Comparison of ENCODE assay signal across 8 cellular contexts in the genomic region with DNA sequence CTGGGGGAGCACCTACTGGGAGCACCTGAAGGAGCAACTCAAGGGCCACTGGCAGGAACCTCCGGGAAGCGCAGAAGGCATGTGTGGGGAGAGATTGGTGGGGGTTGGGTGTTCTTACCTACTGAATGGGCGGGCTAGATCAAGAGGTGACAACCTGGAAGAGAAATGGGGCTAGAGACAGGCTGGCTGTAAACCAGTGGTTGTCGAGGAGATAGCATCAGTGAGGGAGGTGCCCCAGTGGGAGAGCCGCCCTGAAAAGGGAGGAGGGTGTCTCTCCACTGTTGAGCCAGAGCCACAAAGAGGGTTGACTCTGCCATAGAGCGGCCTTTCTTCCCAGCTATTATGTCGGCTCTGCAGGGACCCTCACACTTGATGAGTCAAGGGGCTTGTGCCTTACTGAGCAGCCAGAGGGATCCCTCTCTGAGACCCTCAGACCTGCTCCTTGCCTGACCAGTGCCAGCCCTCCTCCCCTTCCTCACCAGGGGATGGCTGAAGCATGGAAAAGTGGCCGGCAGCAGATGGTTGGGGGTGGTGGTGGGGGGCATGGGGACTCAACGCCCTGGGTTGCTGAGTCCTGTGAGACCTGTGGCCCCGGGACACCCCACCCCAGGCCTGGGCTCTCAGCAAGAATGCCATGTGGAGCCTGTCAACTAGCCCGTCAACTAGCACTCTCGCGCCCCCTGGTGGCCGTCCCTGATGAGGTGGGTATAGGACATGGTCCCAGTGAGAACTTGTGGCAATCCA.
DNase-seq lines count a peak whose midpoint lies in the region; ATAC-seq lines count a peak whose summit lies in the region.

No MANE protein-coding gene starts in this region.

- DNase-seq in NCI-H1436 (lab: John Stamatoyannopoulos, UW) (peak; percentile 48), NCI-H1436 treated with DMSO at 0.1 percent for 48 hours (lab: John Stamatoyannopoulos, UW) (no peak), NCI-H510A (lab: John Stamatoyannopoulos, UW) (peak; percentile 1), cerebellar cortex (ENCODE audit: low spot score) (peak; percentile 83), left kidney (ENCODE audit: low read depth, low spot score) (peak; percentile 87)
- DNase-seq in activated CD4-positive, alpha-beta T cell treated with anti-CD3 and anti-CD28 coated beads for 4 hours = peak; percentile 94 to 98
- peak; percentile 98 for DNase-seq in stimulated activated CD4-positive, alpha-beta T cell treated with anti-CD3 and anti-CD28 coated beads, Interleukin-4, amount 100 ng/mL, for 1 hour

- peak; percentile 80 for ATAC-seq in HG03139 (IDR thresholded peaks at IDR 0.05; ENCODE audit: unreplicated experiment)
